In genomic region chr6:148407372-148407771, GRCh38 we compare ENCODE assay signal across 10 cellular contexts.
DNase-seq lines count a peak whose midpoint lies in the region; ATAC-seq, FAIRE-seq and TF ChIP-seq lines count a peak whose summit lies in the region.
"Had no signal": no experiment of that assay in that cellular context is flagged by ENCODE, and none has a peak within 500 bp of the region (broad histone marks: within the 10 kb centered on the region; RNA-seq: fewer than 3 reads in every experiment).

No MANE protein-coding gene starts in this region.

- no peak overlapping the region for H3K27ac ChIP-seq in keratinocyte (ENCODE audit: control insufficient read depth, insufficient read depth, low read length)
- peak overlapping the region; percentile 61 to 75 for H3K27ac ChIP-seq in tibial artery

- no peak for FAIRE-seq in keratinocyte (lab: Jason Lieb, UNC)

- H3K9me3 ChIP-seq in keratinocyte (ENCODE audit: control insufficient read depth, low read depth, low read length) (no peaks in the 10 kb centered on the region), tibial artery (peaks cover 0 to 2% (median 0%) of the 10 kb centered on the region in 3 donors)

- H2AFZ ChIP-seq in keratinocyte (ENCODE audit: control insufficient read depth, low read length), result no peak overlapping the region

- H3K4me2 ChIP-seq in keratinocyte (ENCODE audit: control insufficient read depth, extremely low read depth, insufficient read depth, low read depth, low read length), result peak overlapping the region; percentile 20

- dilution Hi-C loops in keratinocyte (cut with MboI; ENCODE audit: extremely low pct_ligation_motif_present, low sequenced_read_pairs), result no loop called here

- H3K27me3 ChIP-seq in keratinocyte (ENCODE audit: control insufficient read depth, extremely low read depth, insufficient read depth, low read length) (no peaks in the 10 kb centered on the region), tibial artery (no peaks in the 10 kb centered on the region)

- intact Hi-C loops in tibial artery (cut with DNase I; ENCODE audit: low total_unique reads), result loop anchor here (10.0 kb wide), 1 partner anchor 63 kb away; the partner anchor contains the start of gene SASH1

- H3K9ac ChIP-seq in keratinocyte (ENCODE audit: control insufficient read depth, extremely low read depth, insufficient read depth, low read length), result no peak overlapping the region

- ATAC-seq in HG03571 (IDR thresholded peaks at IDR 0.05; ENCODE audit: unreplicated experiment) (no peak), HG02588 (IDR thresholded peaks at IDR 0.05; ENCODE audit: unreplicated experiment) (no peak)

- H3K79me2 ChIP-seq in keratinocyte (ENCODE audit: control insufficient read depth, insufficient read depth, low read length), result no peaks in the 10 kb centered on the region

- peaks cover 2% of the 10 kb centered on the region for H3K9me1 ChIP-seq in keratinocyte (ENCODE audit: control insufficient read depth, extremely low read depth, insufficient read depth, low read length)

- H3K36me3 ChIP-seq in keratinocyte (ENCODE audit: control insufficient read depth in 2 of 2, extremely low read depth in 1 of 2, insufficient read depth in 2 of 2, low read length in 2 of 2) (no peaks in the 10 kb centered on the region), tibial artery (no peaks in the 10 kb centered on the region)

- no peaks in the 10 kb centered on the region for H4K20me1 ChIP-seq in keratinocyte (ENCODE audit: control insufficient read depth, extremely low read depth, insufficient read depth, low read length)

- H3K4me1 ChIP-seq in keratinocyte (ENCODE audit: control insufficient read depth, extremely low read depth, insufficient read depth, low read length) (peaks cover 21% of the 10 kb centered on the region), tibial artery (peaks cover 0 to 33% (median 22%) of the 10 kb centered on the region in 4 donors)

- TF ChIP-seq CTCF in choroid plexus epithelial cell (conservative IDR thresholded peaks at IDR 0.05; ENCODE audit: low read depth, low read length), result no peak
- no peak for TF ChIP-seq CTCF in keratinocyte (optimal IDR thresholded peaks at IDR 0.05 in 1 of 3, IDR thresholded peaks at IDR 0.05 in 1 of 3, conservative IDR thresholded peaks at IDR 0.05 in 1 of 3; ENCODE audit: extremely low read depth in 1 of 3, insufficient read depth in 2 of 3, low read length in 3 of 3)
- no peak for TF ChIP-seq CTCF in tibial artery (IDR thresholded peaks at IDR 0.05)

- H3K4me3 ChIP-seq in choroid plexus epithelial cell (ENCODE audit: low read depth, low read length) (no peak overlapping the region), keratinocyte (ENCODE audit: control insufficient read depth in 2 of 3, extremely low read depth in 1 of 3, insufficient read depth in 2 of 3, low read depth in 1 of 3, low read length in 3 of 3) (no peak overlapping the region), tibial artery (no peak overlapping the region)

- DNase-seq in HT1080 (ENCODE audit: low read depth) (peak; percentile 90), choroid plexus epithelial cell (ENCODE audit: low read depth) (peak; percentile 91), keratinocyte (ENCODE audit: low read depth, low spot score) (peak; percentile 21), tibial artery (peak; percentile 35 to 71), DMS53 treated with DMSO at 0.1 percent for 48 hours (lab: John Stamatoyannopoulos, UW; ENCODE audit: unreplicated experiment) (no peak)
- DNase-seq in stimulated activated CD4-positive, alpha-beta T cell treated with anti-CD3 and anti-CD28 coated beads, Interleukin-2, amount 100 ng/mL, for 48 hours, result no peak
- DNase-seq: GDM1; stimulated activated CD4-positive, alpha-beta T cell treated with anti-CD3 and anti-CD28 coated beads, Interleukin-1b, Interleukin-23, amount 100 ng/mL, for 48 hours had no signal

Comparison
In these comparisons a context has a peak if more than half of its experiments do, and no peak if none do; other contexts are left out.
1. DNase-seq: peak in HT1080 (single experiment), choroid plexus epithelial cell (single experiment), keratinocyte (single experiment) and tibial artery (2 of 2); none in stimulated activated CD4-positive, alpha-beta T cell treated with anti-CD3 and anti-CD28 coated beads, Interleukin-2, amount 100 ng/mL, for 48 hours (0 of 2) and DMS53 treated with DMSO at 0.1 percent for 48 hours (single experiment).